8 cellular contexts compared by ENCODE assay signal in the genomic region with DNA sequence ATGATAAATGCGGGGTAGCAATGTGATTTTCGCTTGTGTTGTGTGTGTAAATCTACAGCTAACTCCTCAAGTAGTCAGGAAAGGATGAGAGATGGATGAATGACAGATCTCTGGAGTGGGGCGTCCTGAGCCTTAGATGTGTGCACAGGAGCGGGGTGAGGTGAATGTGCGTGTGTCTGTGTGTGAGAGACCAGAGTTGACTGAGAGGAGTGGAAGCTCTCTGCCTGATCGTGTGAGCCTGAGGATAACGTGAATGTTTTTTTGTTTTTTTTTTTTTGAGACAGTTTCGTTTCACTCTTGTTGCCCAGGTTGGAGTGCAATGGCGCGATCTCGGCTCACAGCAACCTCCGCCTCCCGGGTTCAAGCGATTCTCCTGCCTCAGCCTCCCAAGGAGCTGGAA. TPM values are rescaled to one million over a fixed set of nuclear protein-coding genes. Genes with fewer than 3 reads are reported as not detected.
DNase-seq lines count a peak whose midpoint lies in the region; ATAC-seq and TF ChIP-seq lines count a peak whose summit lies in the region.

No MANE protein-coding gene starts in this region.

- H3K27ac ChIP-seq in right lobe of liver (no peak overlapping the region), thymus (ENCODE audit: low read depth) (no peak overlapping the region)

- H3K4me1 ChIP-seq in right lobe of liver (peaks cover 0 to 5% (median 2%) of the 10 kb centered on the region in 4 donors), thymus (ENCODE audit: control insufficient read depth, insufficient read depth, low read length) (peaks cover 5% of the 10 kb centered on the region)

- H3K4me3 ChIP-seq in astrocyte of the cerebellum (ENCODE audit: low read depth, low read length) (peak overlapping the region; percentile 96), right lobe of liver (peak overlapping the region; percentile 67 to 80 (median 69)), thymus (ENCODE audit: low read length) (peak overlapping the region; percentile 92)

- 57% methylated on average over 12 of the region's 14 CpGs for WGBS in right lobe of liver (ENCODE audit: insufficient coverage, low coverage, low lambda C conversion rate, missing lambda C conversion rate)
- WGBS in thymus: 61% methylated on average over 14 of the region's 14 CpGs

- H3K4me3 Mint-ChIP-seq in activated T-cell treated with anti-CD3 and anti-CD28 coated beads, Interleukin-2, amount 50 U/mL, for 4 hours: peak overlapping the region; percentile 100

- H3K36me3 ChIP-seq in right lobe of liver (peaks cover 0 to 19% (median 6%) of the 10 kb centered on the region in 4 donors), thymus (ENCODE audit: control insufficient read depth, insufficient read depth) (peaks cover 12% of the 10 kb centered on the region)

- H3K27me3 Mint-ChIP-seq in activated T-cell treated with anti-CD3 and anti-CD28 coated beads, Interleukin-2, amount 50 U/mL, for 4 hours (ENCODE audit: low read depth): no peaks in the 10 kb centered on the region

- peaks cover 48% of the 10 kb centered on the region for H3K36me3 Mint-ChIP-seq in activated T-cell treated with anti-CD3 and anti-CD28 coated beads, Interleukin-2, amount 50 U/mL, for 4 hours (ENCODE audit: insufficient read depth)

- H3K9me3 Mint-ChIP-seq in activated T-cell treated with anti-CD3 and anti-CD28 coated beads, Interleukin-2, amount 50 U/mL, for 4 hours: peaks cover 41% of the 10 kb centered on the region

- no peak for TF ChIP-seq POLR2A in right lobe of liver (IDR thresholded peaks at IDR 0.05)

- DNase-seq in activated T-cell treated with anti-CD3 and anti-CD28 coated beads, Interleukin-2, amount 50 U/mL, for 4 hours: no peak
- DNase-seq in activated T-cell treated with anti-CD3 and anti-CD28 coated beads, Interleukin-2, amount 50 U/mL, for 48 hours: no peak
- DNase-seq in astrocyte of the cerebellum (ENCODE audit: low read depth) (no peak), right lobe of liver (no peak), D341Med (ENCODE audit: low spot score) (no peak), HuH-7.5 (ENCODE audit: low spot score) (no peak)

- H3K9me3 ChIP-seq in right lobe of liver: peaks cover 0 to 22% (median 3%) of the 10 kb centered on the region in 4 donors
- H3K9me3 ChIP-seq in thymus (ENCODE audit: control insufficient read depth): peaks cover 2% of the 10 kb centered on the region

- TF ChIP-seq CTCF in astrocyte of the cerebellum (IDR thresholded peaks at IDR 0.05; ENCODE audit: low read depth, low read length, missing control alignments) (no peak), right lobe of liver (IDR thresholded peaks at IDR 0.05) (no peak)

- in situ Hi-C loops in astrocyte of the cerebellum (cut with HindIII; ENCODE audit: low sequenced_read_pairs): no loop called here

- no peaks in the 10 kb centered on the region for H3K27me3 ChIP-seq in right lobe of liver
- H3K27me3 ChIP-seq in thymus (ENCODE audit: control insufficient read depth, insufficient read depth): no peaks in the 10 kb centered on the region

- no peak for ATAC-seq in activated T-cell treated with anti-CD3 and anti-CD28 coated beads, Interleukin-2, amount 50 U/mL, for 4 hours
- no peak for ATAC-seq in right lobe of liver
- ATAC-seq in HG03095 (IDR thresholded peaks at IDR 0.05; ENCODE audit: unreplicated experiment): no peak

- intact Hi-C loops in right lobe of liver (cut with DNase I): no loop called here

- H3K4me1 Mint-ChIP-seq in activated T-cell treated with anti-CD3 and anti-CD28 coated beads, Interleukin-2, amount 50 U/mL, for 4 hours (ENCODE audit: low read depth): peaks cover 30% of the 10 kb centered on the region

RNA-seq across cellular contexts. Expression of a gene that starts 0.8 kb away (rescaled TPM):
- total RNA-seq in activated T-cell treated with anti-CD3 and anti-CD28 coated beads, Interleukin-2, amount 50 U/mL, for 4 hours: 1 to 10 TPM; 4.4 to 5.1 (median 4.7) TPM
- 1 to 10 TPM; 1.1 to 5.2 (median 2.5) TPM for total RNA-seq in right lobe of liver
- polyA plus RNA-seq in thymus: 9.1 TPM

RNA-seq across cellular contexts. Expression of a gene that starts 21.6 kb away (rescaled TPM):
- total RNA-seq in activated T-cell treated with anti-CD3 and anti-CD28 coated beads, Interleukin-2, amount 50 U/mL, for 4 hours: 1 to 10 TPM; 5.3 to 6.9 (median 5.6) TPM
- 1 to 10 TPM; 1.1 to 3.4 (median 2.0) TPM for total RNA-seq in right lobe of liver
- polyA plus RNA-seq in thymus: 5.7 TPM
